24 cellular contexts compared by ENCODE assay signal in genomic region chr11:62918531-62918930, GRCh38. TPM values are rescaled to one million over a fixed set of nuclear protein-coding genes. Genes with fewer than 3 reads are reported as not detected.
DNase-seq lines count a peak whose midpoint lies in the region; ATAC-seq, FAIRE-seq and TF ChIP-seq lines count a peak whose summit lies in the region.
"Had no signal": no experiment of that assay in that cellular context is flagged by ENCODE, and none has a peak within 500 bp of the region (broad histone marks: within the 10 kb centered on the region; RNA-seq: fewer than 3 reads in every experiment).

No MANE protein-coding gene starts in this region.

- H3K9me3 Mint-ChIP-seq in stimulated activated naive B cell treated with anti-CD40 and anti-IgM and Interleukin-4, amounts not matched to agents 10 μg/mL and 1 μg/mL and 100 μg/mL, for 72 hours = no peaks in the 10 kb centered on the region

- H4K20me1 ChIP-seq in H1 (replicated peaks in 1 of 2; ENCODE audit: control insufficient read depth in 1 of 2, insufficient read depth in 2 of 2, low read length in 2 of 2) = no peaks in the 10 kb centered on the region

- no peak overlapping the region for H3K23ac ChIP-seq in H1 (ENCODE audit: insufficient read length)

- H3K14ac ChIP-seq in H1 (ENCODE audit: insufficient read length) = no peak overlapping the region

- no peak for FAIRE-seq in H1 (lab: Jason Lieb, UNC)
- FAIRE-seq: GM19239, H54, HTR-8/SVneo, RCC 7860 had no signal

- H3K79me2 ChIP-seq in H1 (ENCODE audit: control insufficient read depth in 1 of 2, insufficient read depth in 2 of 2, low read length in 2 of 2) = no peaks in the 10 kb centered on the region

- CTCF ChIA-PET in H1 (lab: Charles Lee; ENCODE audit: partially characterized antibody) = interaction anchor here (0.6 to 16.5 kb wide), 5 partner anchors 12 to 294 kb away, joined by 3 to 232 read pairs (median 68); no protein-coding TSS in a partner anchor

- DNase-seq in DMS 273 (lab: John Stamatoyannopoulos, UW; ENCODE audit: unreplicated experiment) = peak; percentile 17
- DNase-seq in DMS 273 treated with DMSO at 0.1 percent for 48 hours (lab: John Stamatoyannopoulos, UW) = no peak
- peak; percentile 27 for DNase-seq in RKO (ENCODE audit: low spot score)
- no peak for DNase-seq in H1 (ENCODE audit: low read depth in 1 of 2, low spot score in 2 of 2)
- peak; percentile 5 for DNase-seq in superior temporal gyrus (ENCODE audit: extremely low spot score)
- DNase-seq in NCI-H69 (lab: John Stamatoyannopoulos, UW) = no peak
- no peak for DNase-seq in stimulated activated naive B cell treated with anti-CD40 and anti-IgM and Interleukin-4, amounts not matched to agents 10 μg/mL and 1 μg/mL and 100 μg/mL, for 72 hours
- DNase-seq: DMS153, GF-D8, NCI-H1105, NCI-H1694, NCI-H2081 treated with DMSO at 0.1 percent for 48 hours, NCI-H446 treated with DMSO at 0.1 percent for 48 hours, Right ventricle myocardium superior had no signal

- TF ChIP-seq RAD21 in H1 (IDR thresholded peaks at IDR 0.05 in 1 of 2, conservative IDR thresholded peaks at IDR 0.05 in 1 of 2; ENCODE audit: low read depth in 2 of 2, low read length in 2 of 2) = no peak

- peaks cover 9 to 14% of the 10 kb centered on the region in 2 donors for H3K4me1 Mint-ChIP-seq in stimulated activated naive B cell treated with anti-CD40 and anti-IgM and Interleukin-4, amounts not matched to agents 10 μg/mL and 1 μg/mL and 100 μg/mL, for 72 hours

- H3K4me3 ChIP-seq in H1 (ENCODE audit: extremely low read depth in 1 of 4, insufficient read depth in 2 of 4, low read depth in 3 of 4, low read length in 4 of 4) = no peak overlapping the region

- no peak overlapping the region for H3K18ac ChIP-seq in H1 (ENCODE audit: extremely low read depth, low read length)

- H3K4me3 Mint-ChIP-seq in stimulated activated naive B cell treated with anti-CD40 and anti-IgM and Interleukin-4, amounts not matched to agents 10 μg/mL and 1 μg/mL and 100 μg/mL, for 72 hours = no peak overlapping the region

- TF ChIP-seq POLR2A in H1 (IDR thresholded peaks at IDR 0.05; ENCODE audit: control extremely low read depth in 1 of 2, low read depth in 2 of 2, low read length in 2 of 2) = no peak

- H3K36me3 ChIP-seq in H1 (ENCODE audit: control insufficient read depth in 2 of 4, insufficient read depth in 4 of 4, low read length in 3 of 4) = no peaks in the 10 kb centered on the region

- peaks cover 0 to 18% (median 9%) of the 10 kb centered on the region in 4 experiments; a peak in 6 of 7 replicates for H3K4me1 ChIP-seq in H1 (replicated peaks in 1 of 4; ENCODE audit: control insufficient read depth in 3 of 4, insufficient read depth in 4 of 4, low read length in 3 of 4)

- H3K9me3 ChIP-seq in H1 (ENCODE audit: insufficient read depth in 2 of 2, low read depth in 1 of 2, low read length in 1 of 2) = no peaks in the 10 kb centered on the region

- no peak overlapping the region for H4K5ac ChIP-seq in H1 (ENCODE audit: insufficient read length, low read depth, low read length)

- no peak for TF ChIP-seq CTCF in H1 (IDR thresholded peaks at IDR 0.05; ENCODE audit: control extremely low read depth in 1 of 3, insufficient read depth in 1 of 3, low read depth in 1 of 3, low read length in 3 of 3)

- H2BK15ac ChIP-seq in H1 (ENCODE audit: low read length) = 0 out of 2 replicates have a peak overlapping the region, but pooled peaks have one; percentile 29

- ATAC-seq in HG03432 (IDR thresholded peaks at IDR 0.05; ENCODE audit: unreplicated experiment) = no peak
- no peak for ATAC-seq in stimulated activated naive B cell treated with anti-CD40 and anti-IgM and Interleukin-4, amounts not matched to agents 10 μg/mL and 1 μg/mL and 100 μg/mL, for 72 hours (replicated peaks)

- H3K27me3 ChIP-seq in H1 (replicated peaks in 1 of 4; ENCODE audit: control insufficient read depth in 3 of 4, extremely low read depth in 1 of 4, insufficient read depth in 3 of 4, low read length in 3 of 4) = peaks cover 0 to 10% (median 7%) of the 10 kb centered on the region in 4 experiments; a peak in 6 of 7 replicates

- H2BK120ac ChIP-seq in H1 (replicated peaks; ENCODE audit: low read depth, low read length) = no peak overlapping the region

- H3K56ac ChIP-seq in H1 (replicated peaks; ENCODE audit: insufficient read length, low read depth, low read length) = no peak overlapping the region

- POLR2A ChIA-PET in H1 (lab: Charles Lee; ENCODE audit: partially characterized antibody) = interaction anchor here (1.3 to 57.8 kb wide), 7 partner anchors 9 to 78 kb away, joined by 6 to 1185 read pairs (median 19); partner anchors contain the start of gene SLC3A2

- H2BK20ac ChIP-seq in H1 (ENCODE audit: low read length) = 0 out of 2 replicates have a peak overlapping the region, but pooled peaks have one; percentile 32

- no peak overlapping the region for H3K4ac ChIP-seq in H1 (replicated peaks; ENCODE audit: insufficient read length, low read depth, low read length)

- H2AFZ ChIP-seq in H1 (ENCODE audit: low read length) = peak overlapping the region; percentile 77; the same call in 1 of the 2 replicates

- 60% methylated on average over 3 of the region's 5 CpGs; no CpG with 5 or more reads in 1 of the 2 experiments for WGBS in H1 (ENCODE audit: extremely low coverage in 1 of 2, insufficient coverage in 1 of 2, insufficient read length in 1 of 2, insufficient replicate concordance in 2 of 2, low coverage in 1 of 2, low lambda C conversion rate in 2 of 2, missing lambda C conversion rate in 1 of 2), 2 experiments

- no peak overlapping the region for H3K27ac ChIP-seq in H1 (ENCODE audit: low read depth, low read length)
- H3K27ac ChIP-seq: 22Rv1 had no signal

- TF ChIP-seq EP300 in H1 (IDR thresholded peaks at IDR 0.05; ENCODE audit: borderline replicate concordance in 1 of 2, low read depth in 2 of 2, low read length in 2 of 2) = no peak

- H3K9ac ChIP-seq in H1 (replicated peaks in 1 of 4; ENCODE audit: extremely low read depth in 1 of 4, low read depth in 3 of 4, low read length in 3 of 4) = no peak overlapping the region

- H2BK12ac ChIP-seq in H1 (ENCODE audit: low read depth, low read length) = 0 out of 2 replicates have a peak overlapping the region, but pooled peaks have one; percentile 27

- H3K36me3 Mint-ChIP-seq in stimulated activated naive B cell treated with anti-CD40 and anti-IgM and Interleukin-4, amounts not matched to agents 10 μg/mL and 1 μg/mL and 100 μg/mL, for 72 hours = no peaks in the 10 kb centered on the region

- no peak overlapping the region for H3K4me2 ChIP-seq in H1 (ENCODE audit: insufficient read depth in 1 of 2, low read depth in 2 of 2, low read length in 2 of 2)

- peaks cover 45 to 52% of the 10 kb centered on the region in 2 donors for H3K27me3 Mint-ChIP-seq in stimulated activated naive B cell treated with anti-CD40 and anti-IgM and Interleukin-4, amounts not matched to agents 10 μg/mL and 1 μg/mL and 100 μg/mL, for 72 hours

- H3K23me2 ChIP-seq in H1 (ENCODE audit: low read depth, low read length) = no peaks in the 10 kb centered on the region; the same call in 1 of the 2 replicates

- H2BK5ac ChIP-seq in H1 (ENCODE audit: low read depth, low read length) = no peak overlapping the region

- no peaks in the 10 kb centered on the region for H3K79me1 ChIP-seq in H1 (ENCODE audit: low read depth, low read length)

- H4K8ac ChIP-seq in H1 (ENCODE audit: extremely low read depth, insufficient read depth, low read length) = no peak overlapping the region

- H4K91ac ChIP-seq in H1 (replicated peaks; ENCODE audit: insufficient read length, low read length) = no peak overlapping the region

- H2AK5ac ChIP-seq in H1 (ENCODE audit: low read depth, low read length) = no peak overlapping the region

- no peak overlapping the region for H3K27ac Mint-ChIP-seq in stimulated activated naive B cell treated with anti-CD40 and anti-IgM and Interleukin-4, amounts not matched to agents 10 μg/mL and 1 μg/mL and 100 μg/mL, for 72 hours

TF ChIP-seq in H1, 55 proteins besides CTCF, POLR2A, EP300 and RAD21 (continues in another document):
- no peak for TF ChIP-seq NRF1 (IDR thresholded peaks at IDR 0.05; ENCODE audit: low read depth, low read length)
- TF ChIP-seq SP4 (IDR thresholded peaks at IDR 0.05; ENCODE audit: low read length) = no peak
- no peak for TF ChIP-seq MAX (IDR thresholded peaks at IDR 0.05)
- TF ChIP-seq JUND (IDR thresholded peaks at IDR 0.05; ENCODE audit: low read length) = 0 out of 2 replicates have a peak, but pooled peaks have one; percentile 29
- TF ChIP-seq ATF3 (IDR thresholded peaks at IDR 0.05; ENCODE audit: insufficient read depth, low read depth, low read length) = no peak
- TF ChIP-seq EGR1 (IDR thresholded peaks at IDR 0.05; ENCODE audit: borderline replicate concordance, low read depth, low read length) = no peak

RNA-seq across cellular contexts. Expression of gene CHRM1, which starts 2.6 kb away (rescaled TPM):
- total RNA-seq in H1 (2021; fragmentation: NEBNext Ultra II Directional; extraction: Animal tissue kit (Norgen Biotek cat#: 25700)) = not detected in 2 replicates
- 0.05 and 0.08 TPM in 2 replicates for polyA plus RNA-seq in H1 (2011; rRNA removed)
- 0.13 TPM for polyA plus RNA-seq in H1 (2011; cell fraction: cytosol; rRNA removed)
- polyA plus RNA-seq in H1 (2011; cell fraction: nucleus; rRNA removed) = not detected
- polyA plus RNA-seq in H1 (2012, experiment 1 of 2) = 0.21 to 0.51 TPM (median 0.33 TPM) in 4 replicates
- polyA plus RNA-seq in H1 (2012, experiment 2 of 2) = 0.16 TPM
- polyA plus RNA-seq in H1 (2013, experiment 1 of 2) = 0.08 TPM
- 0.11 TPM for polyA plus RNA-seq in H1 (2013, experiment 2 of 2)
- 0.44 TPM in 1 of 2 replicates, not detected in the other for polyA minus RNA-seq in H1 (2011; rRNA and poly(A)+ RNA removed)
- polyA minus RNA-seq in H1 (2011; cell fraction: cytosol; rRNA and poly(A)+ RNA removed) = not detected
- polyA minus RNA-seq in H1 (2011; cell fraction: nucleus; rRNA and poly(A)+ RNA removed) = 0.40 TPM
- total RNA-seq: Daoy, LHCN-M2, OCI-LY7, Right ventricle myocardium superior had no signal
- polyA plus RNA-seq: AG04450 had no signal

RNA-seq across cellular contexts. Expression of gene SLC3A2, which starts 37.8 kb away (rescaled TPM):
- 393 and 410 TPM in 2 replicates for total RNA-seq in H1 (2021; fragmentation: NEBNext Ultra II Directional; extraction: Animal tissue kit (Norgen Biotek cat#: 25700))
- polyA plus RNA-seq in H1 (2011; rRNA removed) = 435 and 574 TPM in 2 replicates
- 408 TPM for polyA plus RNA-seq in H1 (2011; cell fraction: cytosol; rRNA removed)
- 721 TPM for polyA plus RNA-seq in H1 (2011; cell fraction: nucleus; rRNA removed)
- polyA plus RNA-seq in H1 (2012, experiment 1 of 2) = 317 to 394 TPM (median 319 TPM) in 4 replicates
- polyA plus RNA-seq in H1 (2012, experiment 2 of 2) = 437 TPM
- 405 TPM for polyA plus RNA-seq in H1 (2013, experiment 1 of 2)
- 379 TPM for polyA plus RNA-seq in H1 (2013, experiment 2 of 2)
- 281 and 291 TPM in 2 replicates for polyA minus RNA-seq in H1 (2011; rRNA and poly(A)+ RNA removed)
- polyA minus RNA-seq in H1 (2011; cell fraction: cytosol; rRNA and poly(A)+ RNA removed) = 357 TPM
- polyA minus RNA-seq in H1 (2011; cell fraction: nucleus; rRNA and poly(A)+ RNA removed) = 226 TPM

Comparison
In these comparisons a context has a peak if more than half of its experiments do, and no peak if none do; other contexts are left out.
1. DNase-seq: peak in DMS 273 (single experiment), RKO (single experiment) and superior temporal gyrus (single experiment); none in DMS 273 treated with DMSO at 0.1 percent for 48 hours (single experiment), H1 (0 of 2), NCI-H69 (single experiment) and stimulated activated naive B cell treated with anti-CD40 and anti-IgM and Interleukin-4, amounts not matched to agents 10 μg/mL and 1 μg/mL and 100 μg/mL, for 72 hours (single experiment).